In genomic region chr7:47847207-47847606, GRCh38 we compare ENCODE assay signal across 19 cellular contexts.
A peak's percentile ranks its signal among the peaks of the same experiment; 100 is the strongest.
DNase-seq lines count a peak whose midpoint lies in the region; ATAC-seq and FAIRE-seq lines count a peak whose summit lies in the region.
"Had no signal": no experiment of that assay in that cellular context is flagged by ENCODE, and none has a peak within 500 bp of the region (broad histone marks: within the 10 kb centered on the region; RNA-seq: fewer than 3 reads in every experiment).

No MANE protein-coding gene starts in this region.

- DNase-seq in HTR-8/SVneo (ENCODE audit: insufficient read length, low spot score) = no peak
- DNase-seq in RPMI7951 (ENCODE audit: low read depth) = peak; percentile 44
- peak; percentile 4 for DNase-seq in iris pigment epithelial cell (ENCODE audit: low read depth)
- DNase-seq in urothelium cell line (ENCODE audit: low spot score) = peak; percentile 37
- DNase-seq in CD1c-positive myeloid dendritic cell (ENCODE audit: extremely low spot score) = no peak
- no peak for DNase-seq in NCI-H774 (lab: John Stamatoyannopoulos, UW)
- DNase-seq: AML-193, DND-41, GDM1, H7, Karpas-422, MM.1S, NCI-H1092, NCI-H1436 treated with DMSO at 0.1 percent for 48 hours, NCI-H2081, NCI-H446 treated with DMSO at 0.1 percent for 48 hours, NCI-H69, OCI-M1 had no signal

- ATAC-seq in activated CD4-positive, CD25-positive, alpha-beta regulatory T cell treated with anti-CD3 and anti-CD28 coated beads, Interleukin-2, amount 50 U/mL, for 24 hours = no peak

- FAIRE-seq in HTR-8/SVneo (lab: Jason Lieb, UNC) = peak; percentile 4
- no peak for FAIRE-seq in urothelium cell line (lab: Jason Lieb, UNC)

Comparison
In these comparisons a context has a peak if more than half of its experiments do, and no peak if none do; other contexts are left out.
1. DNase-seq: peak in RPMI7951 (single experiment), iris pigment epithelial cell (single experiment) and urothelium cell line (single experiment); none in HTR-8/SVneo (single experiment), CD1c-positive myeloid dendritic cell (single experiment) and NCI-H774 (single experiment).